10 cellular contexts compared by ENCODE assay signal in the genomic region with DNA sequence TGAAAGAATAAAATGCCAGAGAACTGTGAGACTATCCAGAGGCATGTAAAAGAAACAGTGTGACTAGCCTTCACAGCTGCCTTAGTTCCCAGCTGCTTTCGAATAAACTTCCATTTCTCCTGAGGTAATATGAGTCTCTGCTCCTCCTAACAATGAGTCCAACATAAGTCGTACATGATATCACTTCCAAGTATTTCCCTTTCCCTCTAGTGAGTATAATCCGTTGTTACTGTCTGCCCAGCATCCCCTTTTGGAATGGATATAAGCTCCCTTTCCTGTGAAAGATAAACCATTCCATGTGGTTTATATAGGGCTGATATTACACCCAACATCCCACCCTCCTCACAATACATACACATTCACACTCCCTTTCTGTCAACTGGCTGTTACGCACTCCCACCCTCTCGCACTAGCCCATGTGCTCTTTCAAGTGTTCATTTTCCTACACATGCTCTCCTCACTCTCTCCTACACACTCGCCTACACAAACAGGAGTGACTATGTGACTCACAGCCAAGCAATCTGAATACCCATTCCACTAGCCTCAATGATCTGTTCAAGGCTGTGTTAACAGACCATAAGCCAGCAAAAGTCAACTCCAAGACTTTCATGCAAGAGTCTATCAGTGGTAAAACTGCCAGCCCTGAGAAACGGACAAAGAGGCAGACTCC. TPM values are rescaled to one million over a fixed set of nuclear protein-coding genes. Genes with fewer than 3 reads are reported as not detected.
DNase-seq lines count a peak whose midpoint lies in the region; ATAC-seq and TF ChIP-seq lines count a peak whose summit lies in the region.
"Had no signal": no experiment of that assay in that cellular context is flagged by ENCODE, and none has a peak within 500 bp of the region (broad histone marks: within the 10 kb centered on the region; RNA-seq: fewer than 3 reads in every experiment).

No MANE protein-coding gene starts in this region.

- peak overlapping the region; percentile 50 for H3K9ac ChIP-seq in smooth muscle cell (ENCODE audit: low read depth)

- peak; percentile 25 to 38 for DNase-seq in activated CD4-positive, alpha-beta T cell treated with anti-CD3 and anti-CD28 coated beads for 4 hours
- DNase-seq in activated CD4-positive, alpha-beta T cell treated with anti-CD3 and anti-CD28 coated beads, Interleukin-2, amount 50 U/mL, for 1 hour = no peak
- DNase-seq in fibroblast of the conjunctiva (ENCODE audit: low read depth) = peak; percentile 22
- DNase-seq in smooth muscle cell (lab: John Stamatoyannopoulos, UW; ENCODE audit: unreplicated experiment) = no peak
- DNase-seq in NCI-H146 treated with DMSO at 0.1 percent for 48 hours (lab: John Stamatoyannopoulos, UW; ENCODE audit: unreplicated experiment) = no peak
- DNase-seq: activated CD4-positive, CD25-positive, alpha-beta regulatory T cell had no signal

- peaks cover 18% of the 10 kb centered on the region for H4K20me1 ChIP-seq in smooth muscle cell (ENCODE audit: low read depth)

- H3K4me2 ChIP-seq in smooth muscle cell = peak overlapping the region; percentile 67

- H3K27ac ChIP-seq in smooth muscle cell (ENCODE audit: low read depth) = peak overlapping the region; percentile 78
- H3K27ac ChIP-seq: neutrophil had no signal

- peaks cover 4% of the 10 kb centered on the region for H3F3A ChIP-seq in smooth muscle cell (ENCODE audit: low read depth)

- TF ChIP-seq CTCF in WI38 (IDR thresholded peaks at IDR 0.05; ENCODE audit: low read depth, low read length) (no peak), smooth muscle cell (IDR thresholded peaks at IDR 0.05; ENCODE audit: borderline replicate concordance, insufficient read depth, poor library complexity, severe bottlenecking) (no peak)

- H3K79me2 ChIP-seq in smooth muscle cell (ENCODE audit: low read depth) = peaks cover 78% of the 10 kb centered on the region

- peaks cover 26% of the 10 kb centered on the region for H3K4me1 ChIP-seq in smooth muscle cell (ENCODE audit: low read depth)

- H3K9me3 ChIP-seq in smooth muscle cell (replicated peaks; ENCODE audit: low read depth) = no peaks in the 10 kb centered on the region
- H3K9me3 ChIP-seq: neutrophil had no signal

- H3K36me3 ChIP-seq in smooth muscle cell (ENCODE audit: low read depth) = peaks cover 4% of the 10 kb centered on the region

- peak overlapping the region; percentile 37 for H3K4me3 ChIP-seq in WI38 (ENCODE audit: low read depth, low read length)
- H3K4me3 ChIP-seq in smooth muscle cell = peak overlapping the region; percentile 2

- no peak overlapping the region for H2AFZ ChIP-seq in smooth muscle cell (ENCODE audit: low read depth)

- ATAC-seq in HG03159 (IDR thresholded peaks at IDR 0.05; ENCODE audit: unreplicated experiment) (no peak), GM19397 (IDR thresholded peaks at IDR 0.05; ENCODE audit: unreplicated experiment) (no peak)

- no peaks in the 10 kb centered on the region for H3K27me3 ChIP-seq in smooth muscle cell (ENCODE audit: low read depth)
- H3K27me3 ChIP-seq: neutrophil had no signal

- WGBS in smooth muscle cell (ENCODE audit: low lambda C conversion rate) = 20% methylated on average over 7 of the region's 7 CpGs

RNA-seq across cellular contexts. Expression of a gene that starts 5.0 kb away (rescaled TPM):
- total RNA-seq in smooth muscle cell = 13.9 and 21.9 TPM in 2 replicates
- polyA plus RNA-seq in smooth muscle cell = 8.3 and 9.4 TPM in 2 replicates

Comparison
In these comparisons a context has a peak if more than half of its experiments do, and no peak if none do; other contexts are left out.
1. DNase-seq: peak in activated CD4-positive, alpha-beta T cell treated with anti-CD3 and anti-CD28 coated beads for 4 hours (2 of 2) and fibroblast of the conjunctiva (single experiment); none in activated CD4-positive, alpha-beta T cell treated with anti-CD3 and anti-CD28 coated beads, Interleukin-2, amount 50 U/mL, for 1 hour (single experiment), smooth muscle cell (single experiment) and NCI-H146 treated with DMSO at 0.1 percent for 48 hours (single experiment).